ENCODE assay signal across 8 cellular contexts in genomic region chr18:55861266-55861665, GRCh38.
A peak's percentile ranks its signal among the peaks of the same experiment; 100 is the strongest.
DNase-seq lines count a peak whose midpoint lies in the region; ATAC-seq and TF ChIP-seq lines count a peak whose summit lies in the region.

No MANE protein-coding gene starts in this region.

- intact Hi-C loops in PC-3 (cut with micrococcal nuclease), result loop anchor here (1.0 kb wide), 1 partner anchor 446 kb away; no protein-coding TSS in a partner anchor

- CTCF ChIA-PET in PC-3 (lab: Charles Lee), result interaction anchor here (0.5 to 0.7 kb wide), 2 partner anchors 14 to 476 kb away, joined by 3 read pairs; no protein-coding TSS in a partner anchor

- peak; percentile 81 for ATAC-seq in PC-3
- ATAC-seq in stimulated activated naive CD8-positive, alpha-beta T cell treated with anti-CD3 and anti-CD28 coated beads, Interleukin-15, amount 100 ng/mL, for 72 hours, result no peak
- no peak for ATAC-seq in HG03565 (IDR thresholded peaks at IDR 0.05; ENCODE audit: unreplicated experiment)

- H2AFZ ChIP-seq in PC-3 (ENCODE audit: low read length) (no peak overlapping the region), osteoblast (ENCODE audit: low read length) (peak overlapping the region; percentile 52)

- POLR2A ChIA-PET in PC-3 (lab: Charles Lee; ENCODE audit: unreplicated experiment), result no interaction called here

- no peaks in the 10 kb centered on the region for H3K27me3 Mint-ChIP-seq in stimulated activated naive CD8-positive, alpha-beta T cell treated with anti-CD3 and anti-CD28 coated beads, Interleukin-15, amount 100 ng/mL, for 72 hours

- TF ChIP-seq CTCF in PC-3 (conservative IDR thresholded peaks at IDR 0.05; ENCODE audit: low read depth, low read length) (peak; percentile 77), osteoblast (IDR thresholded peaks at IDR 0.05; ENCODE audit: extremely low read depth, low read depth, low read length) (peak; percentile 77)

- DNase-seq in G401 (ENCODE audit: low spot score), result peak; percentile 40
- DNase-seq in PC-3, result peak; percentile 69
- DNase-seq in fibroblast of gingiva (ENCODE audit: low read depth), result peak; percentile 55
- no peak for DNase-seq in osteoblast (ENCODE audit: insufficient read length, low spot score, missing footprints)
- DNase-seq in DMS153 (lab: John Stamatoyannopoulos, UW), result no peak
- no peak for DNase-seq in OCI-M2 (lab: John Stamatoyannopoulos, UW; ENCODE audit: unreplicated experiment)
- no peak for DNase-seq in stimulated activated naive CD8-positive, alpha-beta T cell treated with anti-CD3 and anti-CD28 coated beads, Interleukin-15, amount 100 ng/mL, for 72 hours

- H3K9ac ChIP-seq in PC-3 (ENCODE audit: low read length), result no peak overlapping the region

- no peaks in the 10 kb centered on the region for H3K9me2 ChIP-seq in PC-3 (replicated peaks; ENCODE audit: low read length)

- H3K9me3 ChIP-seq in PC-3 (ENCODE audit: low read length) (no peaks in the 10 kb centered on the region), osteoblast (ENCODE audit: low read depth, low read length) (no peaks in the 10 kb centered on the region)

- no peaks in the 10 kb centered on the region for H3K79me2 ChIP-seq in PC-3 (ENCODE audit: low read length)
- H3K79me2 ChIP-seq in osteoblast (ENCODE audit: insufficient read depth, low read length), result no peaks in the 10 kb centered on the region

- no TSS peak for BruUV-seq in PC-3 (replicated peaks; lab: Mats Ljungman, UMichigan)

- no peaks in the 10 kb centered on the region for H4K20me1 ChIP-seq in PC-3 (ENCODE audit: low read length)
- H4K20me1 ChIP-seq in osteoblast (ENCODE audit: insufficient read depth, low read length), result no peaks in the 10 kb centered on the region

- no peaks in the 10 kb centered on the region for H3F3A ChIP-seq in PC-3 (ENCODE audit: low read length, unreplicated experiment)

- no peak overlapping the region for H3K4me2 ChIP-seq in PC-3 (ENCODE audit: low read length)
- no peak overlapping the region for H3K4me2 ChIP-seq in osteoblast (ENCODE audit: insufficient read depth, low read length)

- no peaks in the 10 kb centered on the region for H3K4me1 Mint-ChIP-seq in stimulated activated naive CD8-positive, alpha-beta T cell treated with anti-CD3 and anti-CD28 coated beads, Interleukin-15, amount 100 ng/mL, for 72 hours

- H3K4me3 Mint-ChIP-seq in stimulated activated naive CD8-positive, alpha-beta T cell treated with anti-CD3 and anti-CD28 coated beads, Interleukin-15, amount 100 ng/mL, for 72 hours, result no peak overlapping the region

- no peaks in the 10 kb centered on the region for H3K9me3 Mint-ChIP-seq in stimulated activated naive CD8-positive, alpha-beta T cell treated with anti-CD3 and anti-CD28 coated beads, Interleukin-15, amount 100 ng/mL, for 72 hours

- H3K36me3 ChIP-seq in PC-3 (ENCODE audit: low read depth, low read length), result no peaks in the 10 kb centered on the region
- H3K36me3 ChIP-seq in osteoblast (ENCODE audit: insufficient read depth, low read length), result no peaks in the 10 kb centered on the region

- in situ Hi-C loops in G401 (cut with HindIII; ENCODE audit: low sequenced_read_pairs), result no loop called here

- H3K27ac ChIP-seq in PC-3 (ENCODE audit: low read length) (no peak overlapping the region), osteoblast (ENCODE audit: low read depth, low read length) (no peak overlapping the region)

- H3K4me1 ChIP-seq in PC-3 (ENCODE audit: insufficient read depth, low read length) (peaks cover 20% of the 10 kb centered on the region), osteoblast (ENCODE audit: insufficient read depth, low read length) (peaks cover 21% of the 10 kb centered on the region)

- H3K27ac Mint-ChIP-seq in stimulated activated naive CD8-positive, alpha-beta T cell treated with anti-CD3 and anti-CD28 coated beads, Interleukin-15, amount 100 ng/mL, for 72 hours, result no peak overlapping the region

- no peaks in the 10 kb centered on the region for H3K27me3 ChIP-seq in PC-3 (ENCODE audit: low read length)
- H3K27me3 ChIP-seq in osteoblast (ENCODE audit: insufficient read depth, low read length), result no peaks in the 10 kb centered on the region

- no peak overlapping the region for H3K4me3 ChIP-seq in PC-3 (ENCODE audit: low read length)
- no peak overlapping the region for H3K4me3 ChIP-seq in osteoblast (ENCODE audit: insufficient read depth, low read length)

Comparison
In these comparisons a context has a peak if more than half of its experiments do, and no peak if none do; other contexts are left out.
1. DNase-seq: peak in G401 (single experiment), PC-3 (single experiment) and fibroblast of gingiva (single experiment); none in osteoblast (single experiment), DMS153 (single experiment), OCI-M2 (single experiment) and stimulated activated naive CD8-positive, alpha-beta T cell treated with anti-CD3 and anti-CD28 coated beads, Interleukin-15, amount 100 ng/mL, for 72 hours (0 of 2).